Comparison of ENCODE assay signal across 8 cellular contexts in genomic region chr1:116015679-116016078, GRCh38.
"Had no signal": no experiment of that assay in that cellular context is flagged by ENCODE, and none has a peak within 500 bp of the region (broad histone marks: within the 10 kb centered on the region; RNA-seq: fewer than 3 reads in every experiment).

No MANE protein-coding gene starts in this region.

- DNase-seq: GM23248, GOT3, H7, HFFc6 had no signal

- FAIRE-seq: HepG2 had no signal

- H3K9me3 ChIP-seq: HAP-1 had no signal

- H3K4me3 ChIP-seq: GM23248, HAP-1 had no signal

- H3K27ac ChIP-seq: GM23248, HL-60 had no signal

- ATAC-seq: HCT116, HepG2 had no signal

- H3K36me3 ChIP-seq: HAP-1 had no signal
